Comparison of ENCODE assay signal across 20 cellular contexts in the genomic region with DNA sequence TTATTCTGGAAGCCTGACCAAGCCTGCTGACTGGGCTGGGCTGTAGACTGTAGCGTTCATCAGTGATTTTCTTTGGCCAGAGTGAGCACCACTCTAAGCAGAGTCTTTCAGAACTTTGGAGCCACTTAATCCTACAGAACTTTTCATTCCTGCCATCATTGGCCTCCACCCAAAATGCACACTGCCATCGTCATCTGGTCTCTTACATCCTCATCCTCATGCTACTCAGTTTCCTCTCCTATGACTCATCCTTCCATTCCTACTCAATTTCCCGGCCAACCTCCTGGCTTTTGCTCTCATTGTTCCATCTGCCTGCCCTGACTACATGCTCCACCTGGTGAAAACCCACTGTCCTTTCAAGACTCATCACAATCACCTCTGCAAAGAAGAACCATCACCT.
A peak's percentile ranks its signal among the peaks of the same experiment; 100 is the strongest.
DNase-seq lines count a peak whose midpoint lies in the region; ATAC-seq and TF ChIP-seq lines count a peak whose summit lies in the region.
"Had no signal": no experiment of that assay in that cellular context is flagged by ENCODE, and none has a peak within 500 bp of the region (broad histone marks: within the 10 kb centered on the region; RNA-seq: fewer than 3 reads in every experiment).

No MANE protein-coding gene starts in this region.

- no peak overlapping the region for H3K4me2 ChIP-seq in GM23338

- H3K27me3 Mint-ChIP-seq in GM23338 (ENCODE audit: insufficient read depth, low read depth, poor library complexity) = no peaks in the 10 kb centered on the region
- H3K27me3 Mint-ChIP-seq in activated naive CD8-positive, alpha-beta T cell treated with anti-CD3 and anti-CD28 coated beads for 36 hours = no peaks in the 10 kb centered on the region
- H3K27me3 Mint-ChIP-seq: activated CD4-positive, alpha-beta T cell treated with anti-CD3 and anti-CD28 coated beads, Interleukin-2, amount 10 ng/mL, durations not matched to agents 24 days and 14 days had no signal

- no peaks in the 10 kb centered on the region for H3K36me3 Mint-ChIP-seq in GM23338 (ENCODE audit: low read depth)
- no peaks in the 10 kb centered on the region for H3K36me3 Mint-ChIP-seq in activated naive CD8-positive, alpha-beta T cell treated with anti-CD3 and anti-CD28 coated beads for 36 hours

- no peak for DNase-seq in GM23338 (ENCODE audit: low spot score)
- peak; percentile 22 for DNase-seq in RKO (ENCODE audit: low spot score)
- peak; percentile 62 for DNase-seq in epithelial cell of esophagus (ENCODE audit: low read depth)
- DNase-seq in kidney tubule cell (ENCODE audit: low spot score) = peak; percentile 48
- DNase-seq in 8988T = no peak
- no peak for DNase-seq in activated naive CD8-positive, alpha-beta T cell treated with anti-CD3 and anti-CD28 coated beads for 36 hours
- DNase-seq in stimulated activated CD4-positive, alpha-beta T cell treated with anti-CD3 and anti-CD28 coated beads, Interleukin-2, amount 100 ng/mL, for 48 hours = no peak
- DNase-seq: activated CD4-positive, alpha-beta T cell treated with anti-CD3 and anti-CD28 coated beads, Interleukin-2, amount 10 ng/mL, durations not matched to agents 24 days and 14 days; activated CD8-positive, alpha-beta memory T cell treated with anti-CD3 and anti-CD28 coated beads, Interleukin-2, amount 50 U/mL, for 48 hours; activated naive CD4-positive, alpha-beta T cell; Caco-2; GF-D8; GOT3; Karpas-422; left ventricle myocardium inferior; NCI-H1436; stimulated activated CD4-positive, alpha-beta T cell treated with anti-CD3 and anti-CD28 coated beads, Interleukin-4, amount 100 ng/mL, for 1 hour had no signal

- H2AFZ ChIP-seq in GM23338 = no peak overlapping the region

- no peaks in the 10 kb centered on the region for H3K4me1 ChIP-seq in GM23338 (ENCODE audit: insufficient read depth)
- H3K4me1 ChIP-seq: ascending aorta, Caco-2, left ventricle myocardium inferior had no signal

- H4K20me1 ChIP-seq in GM23338 (replicated peaks; ENCODE audit: insufficient read depth) = no peaks in the 10 kb centered on the region

- no peaks in the 10 kb centered on the region for H3K36me3 ChIP-seq in GM23338 (ENCODE audit: insufficient read depth)
- H3K36me3 ChIP-seq: ascending aorta, left ventricle myocardium inferior had no signal

- TF ChIP-seq CTCF in GM23338 (conservative IDR thresholded peaks at IDR 0.05; ENCODE audit: low read depth in 2 of 2) (peak; percentile 16 to 31; a peak in 1 of 4 replicates), epithelial cell of esophagus (IDR thresholded peaks at IDR 0.05; ENCODE audit: insufficient read depth, low read depth, low read length, missing control alignments) (no peak)

- H3K4me3 ChIP-seq in GM23338 (no peak overlapping the region), epithelial cell of esophagus (ENCODE audit: low read length) (no peak overlapping the region)
- H3K4me3 ChIP-seq: ascending aorta, left ventricle myocardium inferior had no signal

- H3K9me3 Mint-ChIP-seq in GM23338 = no peaks in the 10 kb centered on the region
- no peaks in the 10 kb centered on the region for H3K9me3 Mint-ChIP-seq in activated naive CD8-positive, alpha-beta T cell treated with anti-CD3 and anti-CD28 coated beads for 36 hours
- H3K9me3 Mint-ChIP-seq: activated CD4-positive, alpha-beta T cell treated with anti-CD3 and anti-CD28 coated beads, Interleukin-2, amount 10 ng/mL, durations not matched to agents 24 days and 14 days had no signal

- no peaks in the 10 kb centered on the region for H3K4me1 Mint-ChIP-seq in GM23338
- H3K4me1 Mint-ChIP-seq in activated naive CD8-positive, alpha-beta T cell treated with anti-CD3 and anti-CD28 coated beads for 36 hours = peaks cover under 1% of the 10 kb centered on the region

- H3K79me2 ChIP-seq in GM23338 (replicated peaks; ENCODE audit: insufficient read depth) = no peaks in the 10 kb centered on the region

- H3F3A ChIP-seq in GM23338 (replicated peaks; ENCODE audit: low read depth) = no peaks in the 10 kb centered on the region

- H3K27me3 ChIP-seq in GM23338 (ENCODE audit: insufficient read depth) = no peaks in the 10 kb centered on the region
- H3K27me3 ChIP-seq: ascending aorta had no signal

- no peak overlapping the region for H3K27ac ChIP-seq in GM23338 (ENCODE audit: low read depth)
- H3K27ac ChIP-seq: ascending aorta, left ventricle myocardium inferior had no signal

- H3K4me3 Mint-ChIP-seq in GM23338 = no peak overlapping the region
- no peak overlapping the region for H3K4me3 Mint-ChIP-seq in activated naive CD8-positive, alpha-beta T cell treated with anti-CD3 and anti-CD28 coated beads for 36 hours
- H3K4me3 Mint-ChIP-seq: activated CD4-positive, alpha-beta T cell treated with anti-CD3 and anti-CD28 coated beads, Interleukin-2, amount 10 ng/mL, durations not matched to agents 24 days and 14 days had no signal

- ATAC-seq in GM23338 (no peak), HG03439 (IDR thresholded peaks at IDR 0.05; ENCODE audit: unreplicated experiment) (no peak)
- ATAC-seq: Panc1 had no signal

- no peaks in the 10 kb centered on the region; the same call in 1 of the 2 replicates for H3K9me2 ChIP-seq in GM23338 (ENCODE audit: insufficient read depth)

- H3K27ac Mint-ChIP-seq in GM23338 = no peak overlapping the region
- no peak overlapping the region for H3K27ac Mint-ChIP-seq in activated naive CD8-positive, alpha-beta T cell treated with anti-CD3 and anti-CD28 coated beads for 36 hours
- H3K27ac Mint-ChIP-seq: activated CD4-positive, alpha-beta T cell treated with anti-CD3 and anti-CD28 coated beads, Interleukin-2, amount 10 ng/mL, durations not matched to agents 24 days and 14 days had no signal

TF ChIP-seq in GM23338, 12 proteins besides CTCF, POLR2A, EP300 and RAD21 (continues in another document):
- TF ChIP-seq EZH2 (IDR thresholded peaks at IDR 0.05; ENCODE audit: low read depth, unreplicated experiment) (no peak), EZH2phosphoT487 (IDR thresholded peaks at IDR 0.05; ENCODE audit: unreplicated experiment) (no peak), CREB1 (CRISPR knock-in tag; IDR thresholded peaks at IDR 0.05; ENCODE audit: low read depth) (no peak), ZNF114 (CRISPR knock-in tag; IDR thresholded peaks at IDR 0.05) (no peak), NANOG (IDR thresholded peaks at IDR 0.05; ENCODE audit: borderline replicate concordance) (no peak)
- TF ChIP-seq, protein P1, sequence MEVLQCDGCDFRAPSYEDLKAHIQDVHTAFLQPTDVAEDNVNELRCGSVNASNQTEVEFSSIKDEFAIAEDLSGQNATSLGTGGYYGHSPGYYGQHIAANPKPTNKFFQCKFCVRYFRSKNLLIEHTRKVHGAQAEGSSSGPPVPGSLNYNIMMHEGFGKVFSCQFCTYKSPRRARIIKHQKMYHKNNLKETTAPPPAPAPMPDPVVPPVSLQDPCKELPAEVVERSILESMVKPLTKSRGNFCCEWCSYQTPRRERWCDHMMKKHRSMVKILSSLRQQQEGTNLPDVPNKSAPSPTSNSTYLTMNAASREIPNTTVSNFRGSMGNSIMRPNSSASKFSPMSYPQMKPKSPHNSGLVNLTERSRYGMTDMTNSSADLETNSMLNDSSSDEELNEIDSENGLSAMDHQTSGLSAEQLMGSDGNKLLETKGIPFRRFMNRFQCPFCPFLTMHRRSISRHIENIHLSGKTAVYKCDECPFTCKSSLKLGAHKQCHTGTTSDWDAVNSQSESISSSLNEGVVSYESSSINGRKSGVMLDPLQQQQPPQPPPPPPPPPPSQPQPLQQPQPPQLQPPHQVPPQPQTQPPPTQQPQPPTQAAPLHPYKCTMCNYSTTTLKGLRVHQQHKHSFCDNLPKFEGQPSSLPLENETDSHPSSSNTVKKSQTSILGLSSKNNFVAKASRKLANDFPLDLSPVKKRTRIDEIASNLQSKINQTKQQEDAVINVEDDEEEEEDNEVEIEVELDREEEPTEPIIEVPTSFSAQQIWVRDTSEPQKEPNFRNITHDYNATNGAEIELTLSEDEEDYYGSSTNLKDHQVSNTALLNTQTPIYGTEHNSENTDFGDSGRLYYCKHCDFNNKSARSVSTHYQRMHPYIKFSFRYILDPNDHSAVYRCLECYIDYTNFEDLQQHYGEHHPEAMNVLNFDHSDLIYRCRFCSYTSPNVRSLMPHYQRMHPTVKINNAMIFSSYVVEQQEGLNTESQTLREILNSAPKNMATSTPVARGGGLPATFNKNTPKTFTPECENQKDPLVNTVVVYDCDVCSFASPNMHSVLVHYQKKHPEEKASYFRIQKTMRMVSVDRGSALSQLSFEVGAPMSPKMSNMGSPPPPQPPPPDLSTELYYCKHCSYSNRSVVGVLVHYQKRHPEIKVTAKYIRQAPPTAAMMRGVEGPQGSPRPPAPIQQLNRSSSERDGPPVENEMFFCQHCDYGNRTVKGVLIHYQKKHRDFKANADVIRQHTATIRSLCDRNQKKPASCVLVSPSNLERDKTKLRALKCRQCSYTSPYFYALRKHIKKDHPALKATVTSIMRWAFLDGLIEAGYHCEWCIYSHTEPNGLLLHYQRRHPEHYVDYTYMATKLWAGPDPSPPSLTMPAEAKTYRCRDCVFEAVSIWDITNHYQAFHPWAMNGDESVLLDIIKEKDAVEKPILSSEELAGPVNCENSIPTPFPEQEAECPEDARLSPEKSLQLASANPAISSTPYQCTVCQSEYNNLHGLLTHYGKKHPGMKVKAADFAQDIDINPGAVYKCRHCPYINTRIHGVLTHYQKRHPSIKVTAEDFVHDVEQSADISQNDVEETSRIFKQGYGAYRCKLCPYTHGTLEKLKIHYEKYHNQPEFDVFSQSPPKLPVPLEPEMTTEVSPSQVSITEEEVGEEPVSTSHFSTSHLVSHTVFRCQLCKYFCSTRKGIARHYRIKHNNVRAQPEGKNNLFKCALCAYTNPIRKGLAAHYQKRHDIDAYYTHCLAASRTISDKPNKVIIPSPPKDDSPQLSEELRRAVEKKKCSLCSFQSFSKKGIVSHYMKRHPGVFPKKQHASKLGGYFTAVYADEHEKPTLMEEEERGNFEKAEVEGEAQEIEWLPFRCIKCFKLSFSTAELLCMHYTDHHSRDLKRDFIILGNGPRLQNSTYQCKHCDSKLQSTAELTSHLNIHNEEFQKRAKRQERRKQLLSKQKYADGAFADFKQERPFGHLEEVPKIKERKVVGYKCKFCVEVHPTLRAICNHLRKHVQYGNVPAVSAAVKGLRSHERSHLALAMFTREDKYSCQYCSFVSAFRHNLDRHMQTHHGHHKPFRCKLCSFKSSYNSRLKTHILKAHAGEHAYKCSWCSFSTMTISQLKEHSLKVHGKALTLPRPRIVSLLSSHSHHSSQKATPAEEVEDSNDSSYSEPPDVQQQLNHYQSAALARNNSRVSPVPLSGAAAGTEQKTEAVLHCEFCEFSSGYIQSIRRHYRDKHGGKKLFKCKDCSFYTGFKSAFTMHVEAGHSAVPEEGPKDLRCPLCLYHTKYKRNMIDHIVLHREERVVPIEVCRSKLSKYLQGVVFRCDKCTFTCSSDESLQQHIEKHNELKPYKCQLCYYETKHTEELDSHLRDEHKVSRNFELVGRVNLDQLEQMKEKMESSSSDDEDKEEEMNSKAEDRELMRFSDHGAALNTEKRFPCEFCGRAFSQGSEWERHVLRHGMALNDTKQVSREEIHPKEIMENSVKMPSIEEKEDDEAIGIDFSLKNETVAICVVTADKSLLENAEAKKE (CRISPR knock-in tag; IDR thresholded peaks at IDR 0.05) = no peak

Comparison
In these comparisons a context has a peak if more than half of its experiments do, and no peak if none do; other contexts are left out.
1. DNase-seq: peak in RKO (single experiment), epithelial cell of esophagus (single experiment) and kidney tubule cell (single experiment); none in GM23338 (single experiment), 8988T (single experiment), activated naive CD8-positive, alpha-beta T cell treated with anti-CD3 and anti-CD28 coated beads for 36 hours (single experiment) and stimulated activated CD4-positive, alpha-beta T cell treated with anti-CD3 and anti-CD28 coated beads, Interleukin-2, amount 100 ng/mL, for 48 hours (0 of 2).